2 cellular contexts compared by ENCODE assay signal in the genomic region with DNA sequence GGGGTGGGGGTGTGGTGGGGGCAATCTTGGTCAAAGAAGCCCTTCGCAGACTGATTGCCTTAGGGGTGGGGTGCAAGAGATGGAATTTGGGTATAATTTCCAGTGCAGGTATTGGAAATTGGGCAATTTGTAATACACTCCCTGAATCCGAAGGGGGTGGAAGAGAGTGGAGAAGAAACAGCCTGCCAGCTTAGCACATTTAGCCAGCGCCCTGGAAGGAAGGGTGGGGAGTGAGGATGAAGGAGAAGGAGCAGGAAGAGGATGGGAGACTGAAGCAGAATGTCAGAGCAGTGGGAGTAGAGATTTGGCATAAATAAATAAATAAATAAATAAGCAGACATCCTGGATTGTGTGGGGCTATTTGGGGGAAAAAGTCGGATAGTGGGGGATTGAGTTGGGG.
TF ChIP-seq lines count a peak whose summit lies in the region.

No MANE protein-coding gene starts in this region.

TF ChIP-seq in SK-N-SH, 30 proteins besides CTCF, POLR2A, EP300 and RAD21 (continued from another document):
- TF ChIP-seq REST (IDR thresholded peaks at IDR 0.05; ENCODE audit: low read depth, low read length), result no peak
- no peak for TF ChIP-seq FOSL2 (IDR thresholded peaks at IDR 0.05; ENCODE audit: borderline replicate concordance, low read depth)
- no peak for TF ChIP-seq EZH2phosphoT487 (IDR thresholded peaks at IDR 0.05; ENCODE audit: borderline replicate concordance, low read depth)
- no peak for TF ChIP-seq ELF1 (IDR thresholded peaks at IDR 0.05)
- TF ChIP-seq POLR2AphosphoS5 (IDR thresholded peaks at IDR 0.05; ENCODE audit: low read depth, low read length), result no peak
- TF ChIP-seq ZBTB33 (IDR thresholded peaks at IDR 0.05; ENCODE audit: borderline replicate concordance, low read depth), result no peak
- no peak for TF ChIP-seq TEAD4 (IDR thresholded peaks at IDR 0.05; ENCODE audit: borderline replicate concordance, insufficient read depth)
- TF ChIP-seq GABPA (IDR thresholded peaks at IDR 0.05; ENCODE audit: low read depth), result no peak
- TF ChIP-seq RXRA (IDR thresholded peaks at IDR 0.05; ENCODE audit: borderline replicate concordance, low read depth), result no peak
- no peak for TF ChIP-seq IRF3 (IDR thresholded peaks at IDR 0.05; ENCODE audit: low read depth, low read length)
- TF ChIP-seq FOXM1 (IDR thresholded peaks at IDR 0.05; ENCODE audit: low read depth), result no peak
- TF ChIP-seq JUND (IDR thresholded peaks at IDR 0.05), result no peak
- TF ChIP-seq FOXJ3 (CRISPR knock-in tag; IDR thresholded peaks at IDR 0.05), result no peak
- no peak for TF ChIP-seq RFX5 (IDR thresholded peaks at IDR 0.05; ENCODE audit: low read length)
- TF ChIP-seq PBX3 (IDR thresholded peaks at IDR 0.05), result no peak
- TF ChIP-seq MXI1 (IDR thresholded peaks at IDR 0.05; ENCODE audit: low read depth, low read length), result no peak

TF ChIP-seq in SK-N-SH treated with all-trans-retinoic acid at 6 μM for 48 hours, 23 proteins besides CTCF, POLR2A, EP300 and RAD21 (continued from another document):
- TF ChIP-seq TSHZ2 (CRISPR knock-in tag; IDR thresholded peaks at IDR 0.05), result no peak
- TF ChIP-seq ESRRG (CRISPR knock-in tag; IDR thresholded peaks at IDR 0.05), result no peak
- TF ChIP-seq ARNTL (CRISPR knock-in tag; IDR thresholded peaks at IDR 0.05; ENCODE audit: borderline replicate concordance, low read depth), result no peak
- no peak for TF ChIP-seq RARB (CRISPR knock-in tag; IDR thresholded peaks at IDR 0.05)
- TF ChIP-seq PPARA (CRISPR knock-in tag; IDR thresholded peaks at IDR 0.05; ENCODE audit: borderline replicate concordance), result no peak
- TF ChIP-seq GLIS3 (CRISPR knock-in tag; IDR thresholded peaks at IDR 0.05), result no peak
TF ChIP-seq in SK-N-SH treated with all-trans-retinoic acid at 6 μM for 48 hours: peak in this region for 0.
